Comparison of ENCODE assay signal across 2 cellular contexts in genomic region chrX:102669526-102669925, GRCh38.
TF ChIP-seq lines count a peak whose summit lies in the region.

No MANE protein-coding gene starts in this region.

TF ChIP-seq in GM23338, 12 proteins besides CTCF, POLR2A, EP300 and RAD21:
- TF ChIP-seq NANOG (IDR thresholded peaks at IDR 0.05; ENCODE audit: borderline replicate concordance) (no peak), POLR2AphosphoS5 (IDR thresholded peaks at IDR 0.05; ENCODE audit: low read depth) (no peak)
TF ChIP-seq in GM23338: peak in this region for 0.

TF ChIP-seq in endothelial cell of umbilical vein, 7 proteins besides CTCF, POLR2A, EP300 and RAD21:
- TF ChIP-seq FOS (IDR thresholded peaks at IDR 0.05; ENCODE audit: borderline replicate concordance, insufficient read depth, low read length) (no peak), JUN (IDR thresholded peaks at IDR 0.05; ENCODE audit: borderline replicate concordance, insufficient read depth, insufficient read length, low read depth) (no peak)
